In the genomic region with DNA sequence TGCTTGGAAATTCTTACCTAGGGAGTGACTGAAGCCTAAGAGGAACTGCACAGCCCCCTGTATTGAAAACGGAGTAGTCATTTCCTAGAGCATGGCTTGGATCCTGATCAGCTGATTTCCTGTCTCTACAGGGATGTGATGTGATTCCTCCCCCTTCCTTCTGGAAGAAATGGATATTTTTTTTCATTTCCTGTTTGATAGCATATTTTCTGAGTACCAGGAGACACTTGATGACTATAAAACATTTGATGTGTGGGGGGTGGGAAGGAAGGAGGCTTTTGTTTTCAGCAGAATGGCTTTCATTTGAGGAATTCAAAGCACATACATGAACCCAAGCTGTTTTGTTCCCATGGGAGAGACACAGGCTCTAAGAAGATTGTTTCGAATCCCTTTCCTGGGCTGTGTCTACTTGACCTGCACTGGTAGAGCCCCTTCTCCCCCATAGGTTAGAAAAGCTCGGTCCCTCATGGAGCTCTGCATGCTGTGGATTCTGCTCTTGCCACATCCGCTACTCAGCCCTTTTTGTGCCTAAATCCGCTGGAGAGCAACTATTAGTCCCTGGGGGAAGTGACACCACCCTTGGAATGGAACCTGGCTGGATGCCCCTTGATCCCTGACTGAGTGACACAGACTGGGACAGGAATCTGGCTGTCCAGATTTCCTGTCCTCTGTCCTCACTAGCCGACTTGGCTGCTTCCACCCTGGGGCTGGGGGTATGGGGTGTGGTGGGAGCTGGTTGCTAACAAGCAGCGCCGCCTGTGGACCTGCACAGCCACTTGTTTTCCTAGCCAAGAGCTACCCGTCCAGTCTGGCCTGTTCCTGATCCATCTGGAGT, we compare ENCODE assay signal across 1 cellular context.
TF ChIP-seq lines count a peak whose summit lies in the region.

No MANE protein-coding gene starts in this region.

TF ChIP-seq in HepG2, 621 proteins besides CTCF, POLR2A, EP300 and RAD21 (continued from another document and continues in another):
- TF ChIP-seq ISL2 (CRISPR knock-in tag; IDR thresholded peaks at IDR 0.05), result peak; percentile 30; the same call in 1 of the 2 replicates
- TF ChIP-seq KLF16 (CRISPR knock-in tag; IDR thresholded peaks at IDR 0.05), result 0 out of 4 replicates have a peak, but pooled peaks of 1 of the 2 experiments have one; percentile 27
- 0 out of 2 replicates have a peak, but pooled peaks have one; percentile 31 for TF ChIP-seq KMT2A (CRISPR knock-in tag; IDR thresholded peaks at IDR 0.05)
- peak; percentile 47; the same call in 1 of the 2 replicates for TF ChIP-seq ZNF788 (CRISPR knock-in tag; IDR thresholded peaks at IDR 0.05; ENCODE audit: borderline replicate concordance)
- no peak for TF ChIP-seq GLI4 (CRISPR knock-in tag; IDR thresholded peaks at IDR 0.05; ENCODE audit: borderline replicate concordance)
- TF ChIP-seq PAXIP1 (CRISPR knock-in tag; conservative IDR thresholded peaks at IDR 0.05), result peak; percentile 47; the same call in 1 of the 2 replicates
- 0 out of 2 replicates have a peak, but pooled peaks have one; percentile 47 for TF ChIP-seq ZBTB37 (CRISPR knock-in tag; IDR thresholded peaks at IDR 0.05)
- TF ChIP-seq PHF21A (CRISPR knock-in tag; IDR thresholded peaks at IDR 0.05), result peak; percentile 96
- 0 out of 2 replicates have a peak, but pooled peaks have one; percentile 44 for TF ChIP-seq MEF2D (CRISPR knock-in tag; IDR thresholded peaks at IDR 0.05)
- no peak for TF ChIP-seq ZNF567 (CRISPR knock-in tag; IDR thresholded peaks at IDR 0.05; ENCODE audit: borderline replicate concordance)
- TF ChIP-seq, protein P1, sequence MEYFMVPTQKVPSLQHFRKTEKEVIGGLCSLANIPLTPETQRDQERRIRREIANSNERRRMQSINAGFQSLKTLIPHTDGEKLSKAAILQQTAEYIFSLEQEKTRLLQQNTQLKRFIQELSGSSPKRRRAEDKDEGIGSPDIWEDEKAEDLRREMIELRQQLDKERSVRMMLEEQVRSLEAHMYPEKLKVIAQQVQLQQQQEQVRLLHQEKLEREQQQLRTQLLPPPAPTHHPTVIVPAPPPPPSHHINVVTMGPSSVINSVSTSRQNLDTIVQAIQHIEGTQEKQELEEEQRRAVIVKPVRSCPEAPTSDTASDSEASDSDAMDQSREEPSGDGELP (IDR thresholded peaks at IDR 0.05; ENCODE audit: borderline replicate concordance, low read depth), result peak; percentile 48; the same call in 1 of the 2 replicates
- peak; percentile 57; the same call in 1 of the 2 replicates for TF ChIP-seq SPEN (CRISPR knock-in tag; IDR thresholded peaks at IDR 0.05; ENCODE audit: low read depth)
- no peak for TF ChIP-seq SOX6 (IDR thresholded peaks at IDR 0.05)
- peak; percentile 53; the same call in 1 of the 2 replicates for TF ChIP-seq SOX6 (CRISPR knock-in tag; IDR thresholded peaks at IDR 0.05)
- TF ChIP-seq STAG1 (CRISPR knock-in tag; IDR thresholded peaks at IDR 0.05), result peak; percentile 70
- TF ChIP-seq ZNF263 (CRISPR knock-in tag; IDR thresholded peaks at IDR 0.05), result 0 out of 2 replicates have a peak, but pooled peaks have one; percentile 24
- 0 out of 2 replicates have a peak, but pooled peaks have one; percentile 42 for TF ChIP-seq KDM5B (CRISPR knock-in tag; IDR thresholded peaks at IDR 0.05; ENCODE audit: borderline replicate concordance)
- 0 out of 2 replicates have a peak, but pooled peaks have one; percentile 17 for TF ChIP-seq PBX2 (CRISPR knock-in tag; IDR thresholded peaks at IDR 0.05)
- peak; percentile 67; the same call in 1 of the 2 replicates for TF ChIP-seq POGZ (CRISPR knock-in tag; IDR thresholded peaks at IDR 0.05)
- TF ChIP-seq CEBPG (CRISPR knock-in tag; IDR thresholded peaks at IDR 0.05), result peak; percentile 34; the same call in 1 of the 2 replicates
- no peak for TF ChIP-seq POLR2AphosphoS5 (IDR thresholded peaks at IDR 0.05; ENCODE audit: low read depth, low read length)
- TF ChIP-seq HNF4G (IDR thresholded peaks at IDR 0.05; ENCODE audit: borderline replicate concordance, low read depth, low read length), result peak; percentile 15; the same call in 1 of the 2 replicates
- TF ChIP-seq HNF4G (CRISPR knock-in tag; IDR thresholded peaks at IDR 0.05; ENCODE audit: borderline replicate concordance, low read depth), result peak; percentile 19; the same call in 1 of the 2 replicates
- TF ChIP-seq HOXA3 (CRISPR knock-in tag; IDR thresholded peaks at IDR 0.05), result peak; percentile 34; the same call in 1 of the 2 replicates
- 0 out of 2 replicates have a peak, but pooled peaks have one; percentile 35 for TF ChIP-seq ATF3 (CRISPR knock-in tag; IDR thresholded peaks at IDR 0.05)
- TF ChIP-seq ZBTB20 (CRISPR knock-in tag; IDR thresholded peaks at IDR 0.05; ENCODE audit: borderline replicate concordance, low read depth), result no peak
- TF ChIP-seq FOXK2 (IDR thresholded peaks at IDR 0.05), result 0 out of 2 replicates have a peak, but pooled peaks have one; percentile 7
- TF ChIP-seq KAT7 (CRISPR knock-in tag; IDR thresholded peaks at IDR 0.05; ENCODE audit: borderline replicate concordance), result no peak
- TF ChIP-seq FLYWCH1 (CRISPR knock-in tag; IDR thresholded peaks at IDR 0.05), result no peak
- TF ChIP-seq ELF3 (CRISPR knock-in tag; IDR thresholded peaks at IDR 0.05), result peak; percentile 52; the same call in 1 of the 2 replicates
- TF ChIP-seq ARID2 (CRISPR knock-in tag; IDR thresholded peaks at IDR 0.05; ENCODE audit: borderline replicate concordance), result no peak
- peak; percentile 33; the same call in 1 of the 2 replicates for TF ChIP-seq ZNF792 (CRISPR knock-in tag; IDR thresholded peaks at IDR 0.05)
- TF ChIP-seq UBTF (CRISPR knock-in tag; IDR thresholded peaks at IDR 0.05), result peak; percentile 55; the same call in 1 of the 2 replicates
- TF ChIP-seq ZNF264 (CRISPR knock-in tag; IDR thresholded peaks at IDR 0.05), result 0 out of 2 replicates have a peak, but pooled peaks have one; percentile 62
- no peak for TF ChIP-seq NFATC3 (CRISPR knock-in tag; IDR thresholded peaks at IDR 0.05)
- TF ChIP-seq ZNF556 (CRISPR knock-in tag; IDR thresholded peaks at IDR 0.05; ENCODE audit: borderline replicate concordance), result no peak
- no peak for TF ChIP-seq GRHL1 (CRISPR knock-in tag; conservative IDR thresholded peaks at IDR 0.05)
- TF ChIP-seq ZNF678 (CRISPR knock-in tag; IDR thresholded peaks at IDR 0.05), result no peak
- TF ChIP-seq IRX3 (CRISPR knock-in tag; IDR thresholded peaks at IDR 0.05; ENCODE audit: borderline replicate concordance, low read depth), result no peak
- peak; percentile 70; the same call in 1 of the 2 replicates for TF ChIP-seq ZNF317 (CRISPR knock-in tag; IDR thresholded peaks at IDR 0.05)
- TF ChIP-seq, protein P2, sequence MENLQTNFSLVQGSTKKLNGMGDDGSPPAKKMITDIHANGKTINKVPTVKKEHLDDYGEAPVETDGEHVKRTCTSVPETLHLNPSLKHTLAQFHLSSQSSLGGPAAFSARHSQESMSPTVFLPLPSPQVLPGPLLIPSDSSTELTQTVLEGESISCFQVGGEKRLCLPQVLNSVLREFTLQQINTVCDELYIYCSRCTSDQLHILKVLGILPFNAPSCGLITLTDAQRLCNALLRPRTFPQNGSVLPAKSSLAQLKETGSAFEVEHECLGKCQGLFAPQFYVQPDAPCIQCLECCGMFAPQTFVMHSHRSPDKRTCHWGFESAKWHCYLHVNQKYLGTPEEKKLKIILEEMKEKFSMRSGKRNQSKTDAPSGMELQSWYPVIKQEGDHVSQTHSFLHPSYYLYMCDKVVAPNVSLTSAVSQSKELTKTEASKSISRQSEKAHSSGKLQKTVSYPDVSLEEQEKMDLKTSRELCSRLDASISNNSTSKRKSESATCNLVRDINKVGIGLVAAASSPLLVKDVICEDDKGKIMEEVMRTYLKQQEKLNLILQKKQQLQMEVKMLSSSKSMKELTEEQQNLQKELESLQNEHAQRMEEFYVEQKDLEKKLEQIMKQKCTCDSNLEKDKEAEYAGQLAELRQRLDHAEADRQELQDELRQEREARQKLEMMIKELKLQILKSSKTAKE (CRISPR knock-in tag; IDR thresholded peaks at IDR 0.05; ENCODE audit: borderline replicate concordance), result 0 out of 2 replicates have a peak, but pooled peaks have one; percentile 36
- no peak for TF ChIP-seq PRPF4 (IDR thresholded peaks at IDR 0.05; ENCODE audit: low read depth, low read length, poor library complexity, severe bottlenecking)
- TF ChIP-seq ZBTB21 (CRISPR knock-in tag; IDR thresholded peaks at IDR 0.05), result no peak
- TF ChIP-seq HNF4A (CRISPR knock-in tag; IDR thresholded peaks at IDR 0.05), result peak; percentile 73
- TF ChIP-seq ASH2L (IDR thresholded peaks at IDR 0.05; ENCODE audit: insufficient read length, low read depth, low read length), result peak; percentile 39
- TF ChIP-seq GFI1 (CRISPR knock-in tag; IDR thresholded peaks at IDR 0.05; ENCODE audit: borderline replicate concordance), result peak; percentile 88; the same call in 1 of the 2 replicates
- 0 out of 2 replicates have a peak, but pooled peaks have one; percentile 20 for TF ChIP-seq RXRB (CRISPR knock-in tag; IDR thresholded peaks at IDR 0.05; ENCODE audit: borderline replicate concordance)
